20 cellular contexts compared by ENCODE assay signal in the genomic region with DNA sequence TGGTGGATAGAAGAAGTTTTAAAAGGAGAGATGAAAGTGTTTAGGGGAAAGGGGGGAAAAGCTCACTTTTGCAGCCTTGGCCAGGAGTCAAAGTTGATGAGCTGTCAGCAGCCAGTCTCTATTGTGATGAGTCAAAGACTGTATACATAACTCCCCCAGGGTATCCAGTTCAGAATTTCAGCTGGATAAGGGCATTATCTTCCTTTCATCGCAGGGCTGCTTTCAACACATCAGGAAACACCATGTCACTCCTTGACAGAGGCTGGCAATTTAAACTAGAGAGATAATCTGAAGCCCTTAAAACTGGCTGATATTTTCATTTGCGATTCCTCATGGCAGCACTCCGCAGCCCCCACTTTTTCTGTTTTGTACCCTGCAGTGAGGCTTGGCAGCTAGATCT.
DNase-seq lines count a peak whose midpoint lies in the region; ATAC-seq and TF ChIP-seq lines count a peak whose summit lies in the region.
"Had no signal": no experiment of that assay in that cellular context is flagged by ENCODE, and none has a peak within 500 bp of the region (broad histone marks: within the 10 kb centered on the region; RNA-seq: fewer than 3 reads in every experiment).

No MANE protein-coding gene starts in this region.

- H3K4me2 ChIP-seq in GM23248 (ENCODE audit: unreplicated experiment): no peak overlapping the region
- H3K4me2 ChIP-seq: KMS-11 had no signal

- H3K9me2 ChIP-seq in GM23248 (ENCODE audit: insufficient read depth): no peaks in the 10 kb centered on the region

- H3K4me1 ChIP-seq in GM23248 (ENCODE audit: insufficient read depth): no peaks in the 10 kb centered on the region
- H3K4me1 ChIP-seq: Peyer's patch, SJSA1, suprapubic skin had no signal

- WGBS in GM23248 (ENCODE audit: low coverage in 1 of 2, low lambda C conversion rate in 2 of 2, missing lambda C conversion rate in 2 of 2), 2 experiments: 47 to 48% methylated on average over 3 of the region's 3 CpGs

- H3K4me3 ChIP-seq in GM23248: no peak overlapping the region
- H3K4me3 ChIP-seq: gastrocnemius medialis, Peyer's patch, SJSA1, suprapubic skin had no signal

- no peaks in the 10 kb centered on the region for H3K36me3 ChIP-seq in GM23248 (ENCODE audit: low read depth)
- H3K36me3 ChIP-seq: gastrocnemius medialis, Peyer's patch, SJSA1, suprapubic skin had no signal

- no peaks in the 10 kb centered on the region for H3K79me2 ChIP-seq in GM23248 (ENCODE audit: insufficient read depth)

- H3K27ac ChIP-seq in GM23248: no peak overlapping the region
- H3K27ac ChIP-seq: gastrocnemius medialis, KMS-11, Peyer's patch, SJSA1, suprapubic skin had no signal

- H2AFZ ChIP-seq in GM23248: no peak overlapping the region

- no peaks in the 10 kb centered on the region for H4K20me1 ChIP-seq in GM23248 (ENCODE audit: insufficient read depth)

- peaks cover 9% of the 10 kb centered on the region; the same call in 1 of the 2 replicates for H3F3A ChIP-seq in GM23248 (ENCODE audit: insufficient read depth)

- in situ Hi-C loops in GM23248 (cut with MboI) (no loop called here), GM13977 (cut with MboI; ENCODE audit: low pct_unique_long_range_greater_than_20kb, low sequenced_read_pairs, unreplicated experiment) (no loop called here)

- TF ChIP-seq CTCF in GM13977 (IDR thresholded peaks at IDR 0.05; ENCODE audit: extremely low read depth, insufficient read depth, missing control alignments): no peak

- ATAC-seq in HG03565 (IDR thresholded peaks at IDR 0.05; ENCODE audit: unreplicated experiment): no peak
- ATAC-seq: activated CD8-positive, alpha-beta T cell treated with anti-CD3 and anti-CD28 coated beads, Interleukin-2, amount 10 ng/mL, durations not matched to agents 7 days and 5 days; gastrocnemius medialis had no signal

- no peaks in the 10 kb centered on the region for H3K9me3 ChIP-seq in GM23248 (ENCODE audit: low read depth)
- H3K9me3 ChIP-seq: gastrocnemius medialis, SJSA1 had no signal

- H3K9ac ChIP-seq in GM23248: no peak overlapping the region
- H3K9ac ChIP-seq: KMS-11 had no signal

- H3K27me3 ChIP-seq in GM23248 (replicated peaks; ENCODE audit: insufficient read depth): no peaks in the 10 kb centered on the region
- H3K27me3 ChIP-seq: gastrocnemius medialis, Peyer's patch, SJSA1, suprapubic skin had no signal

- peak; percentile 80 for DNase-seq in Daoy (ENCODE audit: low read depth)
- DNase-seq in GM23248: peak; percentile 6
- DNase-seq in left kidney (ENCODE audit: low read depth, low spot score): peak; percentile 47
- no peak for DNase-seq in NK-92 treated with Interleukin-12 subunit alpha and Interleukin-12 subunit beta, amount 100 ng/mL, for 24 hours (lab: John Stamatoyannopoulos, UW)
- no peak for DNase-seq in GM13977 (ENCODE audit: low spot score)
- DNase-seq: activated CD4-positive, alpha-beta T cell treated with anti-CD3 and anti-CD28 coated beads for 1 hour; activated CD8-positive, alpha-beta T cell treated with anti-CD3 and anti-CD28 coated beads, Interleukin-2, amount 10 ng/mL, durations not matched to agents 7 days and 5 days; gastrocnemius medialis; H7; left cardiac atrium; NCI-H1417 treated with DMSO at 0.1 percent for 48 hours; NCI-H2107; NCI-H524; Peyer's patch; stimulated activated naive CD4-positive, alpha-beta T cell had no signal

TF ChIP-seq in PFSK-1, 5 proteins besides CTCF, POLR2A, EP300 and RAD21:
- TF ChIP-seq POLR2AphosphoS5 (IDR thresholded peaks at IDR 0.05; ENCODE audit: low read depth, low read length): no peak
- TF ChIP-seq TAF1 (IDR thresholded peaks at IDR 0.05; ENCODE audit: borderline replicate concordance, insufficient read depth, low read length): 0 out of 2 replicates have a peak, but pooled peaks have one; percentile 1
- TF ChIP-seq SIN3A (IDR thresholded peaks at IDR 0.05; ENCODE audit: borderline replicate concordance, insufficient read depth, low read length): no peak
- TF ChIP-seq FOXP2 (optimal IDR thresholded peaks at IDR 0.05; ENCODE audit: borderline replicate concordance, extremely low read depth, extremely low read length, insufficient read depth): peak; percentile 14
- TF ChIP-seq, protein P1, sequence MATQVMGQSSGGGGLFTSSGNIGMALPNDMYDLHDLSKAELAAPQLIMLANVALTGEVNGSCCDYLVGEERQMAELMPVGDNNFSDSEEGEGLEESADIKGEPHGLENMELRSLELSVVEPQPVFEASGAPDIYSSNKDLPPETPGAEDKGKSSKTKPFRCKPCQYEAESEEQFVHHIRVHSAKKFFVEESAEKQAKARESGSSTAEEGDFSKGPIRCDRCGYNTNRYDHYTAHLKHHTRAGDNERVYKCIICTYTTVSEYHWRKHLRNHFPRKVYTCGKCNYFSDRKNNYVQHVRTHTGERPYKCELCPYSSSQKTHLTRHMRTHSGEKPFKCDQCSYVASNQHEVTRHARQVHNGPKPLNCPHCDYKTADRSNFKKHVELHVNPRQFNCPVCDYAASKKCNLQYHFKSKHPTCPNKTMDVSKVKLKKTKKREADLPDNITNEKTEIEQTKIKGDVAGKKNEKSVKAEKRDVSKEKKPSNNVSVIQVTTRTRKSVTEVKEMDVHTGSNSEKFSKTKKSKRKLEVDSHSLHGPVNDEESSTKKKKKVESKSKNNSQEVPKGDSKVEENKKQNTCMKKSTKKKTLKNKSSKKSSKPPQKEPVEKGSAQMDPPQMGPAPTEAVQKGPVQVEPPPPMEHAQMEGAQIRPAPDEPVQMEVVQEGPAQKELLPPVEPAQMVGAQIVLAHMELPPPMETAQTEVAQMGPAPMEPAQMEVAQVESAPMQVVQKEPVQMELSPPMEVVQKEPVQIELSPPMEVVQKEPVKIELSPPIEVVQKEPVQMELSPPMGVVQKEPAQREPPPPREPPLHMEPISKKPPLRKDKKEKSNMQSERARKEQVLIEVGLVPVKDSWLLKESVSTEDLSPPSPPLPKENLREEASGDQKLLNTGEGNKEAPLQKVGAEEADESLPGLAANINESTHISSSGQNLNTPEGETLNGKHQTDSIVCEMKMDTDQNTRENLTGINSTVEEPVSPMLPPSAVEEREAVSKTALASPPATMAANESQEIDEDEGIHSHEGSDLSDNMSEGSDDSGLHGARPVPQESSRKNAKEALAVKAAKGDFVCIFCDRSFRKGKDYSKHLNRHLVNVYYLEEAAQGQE (IDR thresholded peaks at IDR 0.05; ENCODE audit: insufficient read depth in 1 of 2, low read depth in 2 of 2, low read length in 2 of 2): no peak
TF ChIP-seq in PFSK-1: peak in this region for 2.

Comparison
In these comparisons a context has a peak if more than half of its experiments do, and no peak if none do; other contexts are left out.
1. DNase-seq: peak in Daoy (single experiment), GM23248 (single experiment) and left kidney (single experiment); none in NK-92 treated with Interleukin-12 subunit alpha and Interleukin-12 subunit beta, amount 100 ng/mL, for 24 hours (single experiment) and GM13977 (single experiment).